In genomic region chr1:102872526-102872925, GRCh38 we compare ENCODE assay signal across 23 cellular contexts.
"Had no signal": no experiment of that assay in that cellular context is flagged by ENCODE, and none has a peak within 500 bp of the region (broad histone marks: within the 10 kb centered on the region; RNA-seq: fewer than 3 reads in every experiment).

No MANE protein-coding gene starts in this region.

- H3K9me3 ChIP-seq: gastrocnemius medialis, neutrophil, psoas muscle had no signal

- H3K4me1 Mint-ChIP-seq: immature natural killer cell, naive B cell, nephron had no signal

- H3K27ac ChIP-seq: dorsolateral prefrontal cortex, epithelial cell of prostate, esophagus muscularis mucosa, gastrocnemius medialis, heart right ventricle, left ventricle myocardium inferior, neutrophil, psoas muscle, skin epidermis had no signal

- ATAC-seq: gastrocnemius medialis, heart right ventricle, left cardiac atrium, psoas muscle, sciatic nerve had no signal

- H3K27me3 Mint-ChIP-seq: naive B cell had no signal

- H3K36me3 Mint-ChIP-seq: naive B cell had no signal

- H3K27me3 ChIP-seq: dorsolateral prefrontal cortex, gastrocnemius medialis, heart right ventricle, neutrophil had no signal

- H3K36me3 ChIP-seq: esophagus muscularis mucosa, gastrocnemius medialis, heart right ventricle, left ventricle myocardium inferior, neutrophil had no signal

- H3K4me1 ChIP-seq: esophagus muscularis mucosa, gastrocnemius medialis, heart right ventricle, left ventricle myocardium inferior, psoas muscle had no signal

- H3K27ac Mint-ChIP-seq: immature natural killer cell, nephron had no signal

- H3K4me3 ChIP-seq: dorsolateral prefrontal cortex, esophagus muscularis mucosa, gastrocnemius medialis, heart right ventricle, left ventricle myocardium inferior, lung, psoas muscle, skin epidermis had no signal

- H3K4me3 Mint-ChIP-seq: immature natural killer cell, nephron had no signal

- DNase-seq: cortex of kidney; dorsolateral prefrontal cortex; effector memory CD4-positive, alpha-beta T cell; gastrocnemius medialis; heart right ventricle; hypothalamus; immature natural killer cell; left cardiac atrium; left ventricle myocardium inferior; mesenchymal stem cell; naive B cell; psoas muscle; retina; stimulated activated CD4-positive, alpha-beta T cell treated with anti-CD3 and anti-CD28 coated beads, Interleukin-12 subunit alpha, Interleukin-12 subunit beta, amount 100 ng/mL, for 4 hours; stimulated activated naive CD4-positive, alpha-beta T cell treated with Interleukin-2 at 50 U/mL for 16 hours; trophoblast cell had no signal
